ENCODE assay signal across 14 cellular contexts in the genomic region with DNA sequence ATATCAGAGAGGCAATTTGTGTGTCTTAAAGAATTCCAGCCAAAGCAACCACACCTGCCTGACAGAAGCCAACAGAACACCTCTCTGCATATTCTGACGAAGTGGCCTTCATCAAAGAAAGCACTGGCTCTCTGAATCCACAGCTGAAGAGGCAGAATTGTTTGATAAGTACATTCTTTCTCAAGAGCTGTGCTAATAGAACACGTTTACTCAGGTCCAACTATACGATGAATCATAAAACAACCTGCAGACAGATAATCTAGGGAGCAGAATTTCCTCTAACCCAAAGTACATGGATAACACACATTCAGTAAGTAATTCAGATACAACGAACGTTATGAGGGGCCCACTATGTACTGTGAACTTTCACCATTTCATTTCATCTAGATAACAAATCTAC. TPM values are rescaled to one million over a fixed set of nuclear protein-coding genes. Genes with fewer than 3 reads are reported as not detected.
"Had no signal": no experiment of that assay in that cellular context is flagged by ENCODE, and none has a peak within 500 bp of the region (broad histone marks: within the 10 kb centered on the region; RNA-seq: fewer than 3 reads in every experiment).

No MANE protein-coding gene starts in this region.

- H3K9me3 ChIP-seq: adrenal gland, psoas muscle, suprapubic skin, upper lobe of left lung had no signal

- H3K36me3 ChIP-seq: adrenal gland, suprapubic skin, upper lobe of left lung had no signal

- DNase-seq: activated CD4-positive, alpha-beta T cell treated with anti-CD3 and anti-CD28 coated beads, Interleukin-2, amount 50 U/mL, for 1 hour; activated naive CD4-positive, alpha-beta T cell treated with anti-CD3 and anti-CD28 coated beads, Interleukin-2, amount 50 U/mL, for 16 hours; activated T-cell treated with anti-CD3 and anti-CD28 coated beads for 4 hours; adrenal gland; effector memory CD4-positive, alpha-beta T cell; erythroblast; psoas muscle; stimulated activated CD4-positive, alpha-beta T cell treated with anti-CD3 and anti-CD28 coated beads, Interleukin-2, amount 100 ng/mL, for 48 hours; stimulated activated naive CD4-positive, alpha-beta T cell treated with Interleukin-2 at 50 U/mL for 16 hours; upper lobe of left lung had no signal

- H3K4me3 ChIP-seq: adrenal gland, lung, psoas muscle, suprapubic skin, upper lobe of left lung had no signal

- H3K27me3 ChIP-seq: upper lobe of left lung had no signal

- H3K4me1 ChIP-seq: psoas muscle had no signal

- ATAC-seq: natural killer cell treated with Interleukin-12 subunit alpha and Interleukin-12 subunit beta and Interleukin-15 and Interleukin-18, amount 100 ng/mL, for 72 hours; psoas muscle had no signal

- H3K27ac ChIP-seq: adrenal gland, psoas muscle, suprapubic skin, upper lobe of left lung had no signal

RNA-seq across cellular contexts. Expression of a gene that starts 25.4 kb away (rescaled TPM):
- total RNA-seq: natural killer cell treated with Interleukin-12 subunit alpha and Interleukin-12 subunit beta and Interleukin-15 and Interleukin-18, amount 100 ng/mL, for 72 hours; T-helper 2 cell treated with Interferon-gamma antibody and Interleukin-4, amounts not matched to agents 100 ng/mL and 5 ng/mL, for 36 hours had no signal
